9 cellular contexts compared by ENCODE assay signal in the genomic region with DNA sequence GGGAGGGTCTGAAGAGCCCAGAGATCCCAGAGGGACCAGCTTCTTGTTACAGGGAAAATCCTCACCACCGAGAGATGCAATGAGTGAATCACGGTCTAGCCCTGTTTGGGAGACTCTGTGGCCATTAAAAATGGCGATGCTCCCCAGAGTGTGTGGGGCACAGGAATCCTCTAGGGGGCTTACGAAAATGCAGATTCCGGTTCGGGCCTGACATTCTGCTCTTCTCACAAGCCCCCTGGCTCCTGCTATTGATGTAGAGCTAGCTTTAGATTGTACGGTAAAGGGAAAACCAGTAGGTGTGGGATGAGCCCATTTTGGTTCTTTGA. TPM values are rescaled to one million over a fixed set of nuclear protein-coding genes. Genes with fewer than 3 reads are reported as not detected.
DNase-seq lines count a peak whose midpoint lies in the region; ATAC-seq lines count a peak whose summit lies in the region.
"Had no signal": no experiment of that assay in that cellular context is flagged by ENCODE, and none has a peak within 500 bp of the region (broad histone marks: within the 10 kb centered on the region; RNA-seq: fewer than 3 reads in every experiment).

No MANE protein-coding gene starts in this region.

- H3K4me3 Mint-ChIP-seq in T-helper 2 cell treated with Interferon-gamma antibody and Interleukin-4, amounts not matched to agents 5 μg/mL and 100 μg/mL, for 36 hours, result peak overlapping the region; percentile 59
- peak overlapping the region; percentile 74 for H3K4me3 Mint-ChIP-seq in activated T-helper 17 cell treated with anti-CD3 and anti-CD28 coated beads, Interleukin-2, amount 50 U/mL, for 72 hours
- H3K4me3 Mint-ChIP-seq in stimulated activated naive B cell treated with anti-CD40 and anti-IgM and Interleukin-4, amounts not matched to agents 10 μg/mL and 1 μg/mL and 100 μg/mL, for 72 hours, result peak overlapping the region; percentile 74 to 93

- H3K4me3 ChIP-seq in iPS-15b (ENCODE audit: low read depth, low read length), result peak overlapping the region; percentile 66

- no peaks in the 10 kb centered on the region for H3K36me3 Mint-ChIP-seq in T-helper 2 cell treated with Interferon-gamma antibody and Interleukin-4, amounts not matched to agents 5 μg/mL and 100 μg/mL, for 36 hours (ENCODE audit: low read depth)
- no peaks in the 10 kb centered on the region for H3K36me3 Mint-ChIP-seq in activated T-helper 17 cell treated with anti-CD3 and anti-CD28 coated beads, Interleukin-2, amount 50 U/mL, for 72 hours (ENCODE audit: low read depth)
- H3K36me3 Mint-ChIP-seq in stimulated activated naive B cell treated with anti-CD40 and anti-IgM and Interleukin-4, amounts not matched to agents 10 μg/mL and 1 μg/mL and 100 μg/mL, for 72 hours, result no peaks in the 10 kb centered on the region

- no peak for DNase-seq in T-helper 2 cell treated with Interferon-gamma antibody and Interleukin-4, amounts not matched to agents 5 μg/mL and 100 μg/mL, for 36 hours (ENCODE audit: low spot score)
- DNase-seq in T-helper 2 cell (no peak), activated gamma-delta T cell treated with Interleukin-2 at 50 U/mL for 16 hours (no peak), occipital lobe (lab: John Stamatoyannopoulos, UW) (no peak), medulla oblongata (ENCODE audit: extremely low spot score) (no peak)
- no peak for DNase-seq in stimulated activated naive B cell treated with anti-CD40 and anti-IgM and Interleukin-4, amounts not matched to agents 10 μg/mL and 1 μg/mL and 100 μg/mL, for 72 hours
- DNase-seq: SW 1271 had no signal

- H3K27me3 Mint-ChIP-seq in T-helper 2 cell treated with Interferon-gamma antibody and Interleukin-4, amounts not matched to agents 5 μg/mL and 100 μg/mL, for 36 hours (ENCODE audit: low read depth), result peaks cover 23% of the 10 kb centered on the region
- H3K27me3 Mint-ChIP-seq in activated T-helper 17 cell treated with anti-CD3 and anti-CD28 coated beads, Interleukin-2, amount 50 U/mL, for 72 hours, result peaks cover 38% of the 10 kb centered on the region
- H3K27me3 Mint-ChIP-seq in stimulated activated naive B cell treated with anti-CD40 and anti-IgM and Interleukin-4, amounts not matched to agents 10 μg/mL and 1 μg/mL and 100 μg/mL, for 72 hours, result peaks cover 61 to 65% of the 10 kb centered on the region in 2 donors

- H3K4me1 Mint-ChIP-seq in T-helper 2 cell treated with Interferon-gamma antibody and Interleukin-4, amounts not matched to agents 5 μg/mL and 100 μg/mL, for 36 hours (ENCODE audit: low read depth), result peaks cover 19% of the 10 kb centered on the region
- H3K4me1 Mint-ChIP-seq in activated T-helper 17 cell treated with anti-CD3 and anti-CD28 coated beads, Interleukin-2, amount 50 U/mL, for 72 hours, result peaks cover 8% of the 10 kb centered on the region
- peaks cover 8 to 30% of the 10 kb centered on the region in 2 donors for H3K4me1 Mint-ChIP-seq in stimulated activated naive B cell treated with anti-CD40 and anti-IgM and Interleukin-4, amounts not matched to agents 10 μg/mL and 1 μg/mL and 100 μg/mL, for 72 hours

- peaks cover 2% of the 10 kb centered on the region for H3K27me3 ChIP-seq in iPS-15b (ENCODE audit: control insufficient read depth, insufficient read depth, low read length)

- H3K27ac Mint-ChIP-seq in T-helper 2 cell treated with Interferon-gamma antibody and Interleukin-4, amounts not matched to agents 5 μg/mL and 100 μg/mL, for 36 hours, result peak overlapping the region; percentile 62
- H3K27ac Mint-ChIP-seq in activated T-helper 17 cell treated with anti-CD3 and anti-CD28 coated beads, Interleukin-2, amount 50 U/mL, for 72 hours, result no peak overlapping the region
- H3K27ac Mint-ChIP-seq in stimulated activated naive B cell treated with anti-CD40 and anti-IgM and Interleukin-4, amounts not matched to agents 10 μg/mL and 1 μg/mL and 100 μg/mL, for 72 hours, result no peak overlapping the region

- H3K36me3 ChIP-seq in iPS-15b (ENCODE audit: control insufficient read depth, insufficient read depth, low read length), result no peaks in the 10 kb centered on the region

- no peaks in the 10 kb centered on the region for H3K9me3 ChIP-seq in iPS-15b (ENCODE audit: control insufficient read depth, insufficient read depth, low read length)

- ATAC-seq in activated T-helper 17 cell treated with anti-CD3 and anti-CD28 coated beads, Interleukin-2, amount 50 U/mL, for 72 hours (replicated peaks), result no peak
- peak; percentile 20 to 47 for ATAC-seq in stimulated activated naive B cell treated with anti-CD40 and anti-IgM and Interleukin-4, amounts not matched to agents 10 μg/mL and 1 μg/mL and 100 μg/mL, for 72 hours (replicated peaks)

- H3K9ac ChIP-seq in iPS-15b (ENCODE audit: low read depth, low read length), result peak overlapping the region; percentile 41

- no peaks in the 10 kb centered on the region for H3K9me3 Mint-ChIP-seq in T-helper 2 cell treated with Interferon-gamma antibody and Interleukin-4, amounts not matched to agents 5 μg/mL and 100 μg/mL, for 36 hours
- no peaks in the 10 kb centered on the region for H3K9me3 Mint-ChIP-seq in activated T-helper 17 cell treated with anti-CD3 and anti-CD28 coated beads, Interleukin-2, amount 50 U/mL, for 72 hours
- no peaks in the 10 kb centered on the region for H3K9me3 Mint-ChIP-seq in stimulated activated naive B cell treated with anti-CD40 and anti-IgM and Interleukin-4, amounts not matched to agents 10 μg/mL and 1 μg/mL and 100 μg/mL, for 72 hours

- H3K4me1 ChIP-seq in iPS-15b (ENCODE audit: control insufficient read depth, insufficient read depth, low read length), result peaks cover 7% of the 10 kb centered on the region

RNA-seq across cellular contexts. Expression of gene EPHB3, which starts 35.5 kb away (rescaled TPM):
- under 1 TPM in 1 of 2 donors, not detected in 1; 0.11 TPM for total RNA-seq in activated T-helper 17 cell treated with anti-CD3 and anti-CD28 coated beads, Interleukin-2, amount 50 U/mL, for 72 hours
- 3.9 TPM for total RNA-seq in occipital lobe
